8 cellular contexts compared by ENCODE assay signal in the genomic region with DNA sequence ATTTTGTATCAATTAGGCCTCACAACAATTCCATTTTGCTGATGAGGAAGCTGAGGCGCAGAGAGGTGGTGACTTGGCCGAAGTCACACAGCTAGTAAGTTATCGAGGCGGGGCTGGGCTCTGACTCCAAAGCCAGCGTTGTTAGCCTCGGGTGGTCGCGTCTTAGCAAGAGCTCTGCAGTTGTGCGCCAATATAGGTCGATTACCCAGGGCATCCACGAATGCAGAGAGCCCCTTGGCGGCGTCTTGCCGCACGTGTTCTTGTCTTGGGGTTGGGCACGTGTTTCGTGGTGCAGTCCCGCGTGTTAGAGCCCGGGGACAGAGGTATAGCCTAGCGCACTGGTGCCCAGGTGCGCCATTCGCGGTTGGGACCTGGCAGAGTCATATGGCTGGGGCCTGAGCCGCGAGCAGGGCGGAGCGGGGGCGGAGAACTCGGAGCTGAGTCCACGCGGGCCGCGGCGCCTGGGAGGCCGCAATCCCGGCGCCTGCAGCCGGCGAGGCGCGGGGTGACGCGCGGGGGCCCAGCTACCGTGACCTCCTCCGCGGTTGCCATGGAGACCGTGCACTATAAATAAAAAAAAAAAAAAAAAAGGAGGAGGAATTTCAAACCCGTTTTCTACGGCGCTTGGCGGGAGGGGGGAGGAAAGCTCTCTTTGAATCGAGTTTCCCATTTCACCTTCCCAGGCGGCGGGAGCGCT.
DNase-seq lines count a peak whose midpoint lies in the region; ATAC-seq and TF ChIP-seq lines count a peak whose summit lies in the region.

No MANE protein-coding gene starts in this region.

- H3K36me3 Mint-ChIP-seq in CD8-positive, alpha-beta T cell: no peaks in the 10 kb centered on the region

- H3K27ac Mint-ChIP-seq in CD8-positive, alpha-beta T cell: peak overlapping the region; percentile 89

- peak overlapping the region; percentile 85 for H3K4me2 ChIP-seq in SU-DHL-6 (ENCODE audit: low read depth, low read length, poor library complexity, severe bottlenecking)
- H3K4me2 ChIP-seq in hepatocyte: peak overlapping the region; percentile 100

- H3K9me3 Mint-ChIP-seq in CD8-positive, alpha-beta T cell: no peaks in the 10 kb centered on the region

- peaks cover 6% of the 10 kb centered on the region; the same call in 1 of the 2 replicates for H3F3A ChIP-seq in SU-DHL-6 (ENCODE audit: insufficient read depth)

- H3K27ac ChIP-seq in CD8-positive, alpha-beta T cell (ENCODE audit: low read depth, low read length): peak overlapping the region; percentile 66
- H3K27ac ChIP-seq in SU-DHL-6 (ENCODE audit: low read depth, low read length) (no peak overlapping the region), ascending aorta (peak overlapping the region; percentile 24 to 66), hepatocyte (peak overlapping the region; percentile 25)

- H2AFZ ChIP-seq in SU-DHL-6 (ENCODE audit: low read depth, low read length, severe bottlenecking): peak overlapping the region; percentile 77
- H2AFZ ChIP-seq in hepatocyte: peak overlapping the region; percentile 41

- H3K4me1 ChIP-seq in CD8-positive, alpha-beta T cell (ENCODE audit: insufficient read depth, low read length): peaks cover 28% of the 10 kb centered on the region
- H3K4me1 ChIP-seq in ascending aorta: peaks cover 8 to 27% of the 10 kb centered on the region in 2 donors
- peaks cover 42% of the 10 kb centered on the region for H3K4me1 ChIP-seq in hepatocyte (ENCODE audit: insufficient read depth)

- peak overlapping the region; percentile 64 for H3K4me3 ChIP-seq in CD8-positive, alpha-beta T cell (ENCODE audit: low read depth, low read length)
- H3K4me3 ChIP-seq in SU-DHL-6 (ENCODE audit: insufficient read depth, low read length, poor library complexity, severe bottlenecking) (peak overlapping the region; percentile 54), ascending aorta (peak overlapping the region; percentile 59 to 60), hepatocyte (peak overlapping the region; percentile 85)

- WGBS in hepatocyte (ENCODE audit: low lambda C conversion rate, missing lambda C conversion rate): 7% methylated on average over 53 of the region's 57 CpGs

- peak; percentile 70 for ATAC-seq in CD8-positive, alpha-beta T cell
- ATAC-seq in HG02938 (IDR thresholded peaks at IDR 0.05; ENCODE audit: unreplicated experiment) (peak; percentile 20), sciatic nerve (peak; percentile 41), HG02610 (IDR thresholded peaks at IDR 0.05; ENCODE audit: unreplicated experiment) (no peak), HG03045 (IDR thresholded peaks at IDR 0.05; ENCODE audit: unreplicated experiment) (no peak)

- no peaks in the 10 kb centered on the region for H3K36me3 ChIP-seq in CD8-positive, alpha-beta T cell (ENCODE audit: insufficient read depth, low read length)
- H3K36me3 ChIP-seq in SU-DHL-6 (ENCODE audit: low read length): no peaks in the 10 kb centered on the region
- H3K36me3 ChIP-seq in ascending aorta: no peaks in the 10 kb centered on the region
- no peaks in the 10 kb centered on the region for H3K36me3 ChIP-seq in hepatocyte (replicated peaks; ENCODE audit: insufficient read depth, low read depth)

- peak overlapping the region; percentile 58 for H3K9ac ChIP-seq in SU-DHL-6 (ENCODE audit: low read length)

- no peaks in the 10 kb centered on the region for H3K27me3 Mint-ChIP-seq in CD8-positive, alpha-beta T cell (ENCODE audit: low read depth)

- H4K20me1 ChIP-seq in SU-DHL-6 (ENCODE audit: low read depth, low read length) (no peaks in the 10 kb centered on the region), hepatocyte (ENCODE audit: insufficient read depth, poor library complexity, severe bottlenecking) (no peaks in the 10 kb centered on the region)

- POLR2A ChIA-PET in CD8-positive, alpha-beta T cell (lab: Charles Lee): interaction anchor here (0.6 to 1.9 kb wide), 14 partner anchors 9 to 307 kb away, joined by 3 to 16 read pairs (median 3); a partner anchor contains a TSS

- H3K27me3 ChIP-seq in CD8-positive, alpha-beta T cell (ENCODE audit: insufficient read depth, low read length): no peaks in the 10 kb centered on the region
- no peaks in the 10 kb centered on the region for H3K27me3 ChIP-seq in SU-DHL-6 (ENCODE audit: low read length)
- H3K27me3 ChIP-seq in ascending aorta: no peaks in the 10 kb centered on the region
- H3K27me3 ChIP-seq in hepatocyte: peaks cover 5% of the 10 kb centered on the region

- H3K4me1 Mint-ChIP-seq in CD8-positive, alpha-beta T cell (ENCODE audit: low read depth): peaks cover 46% of the 10 kb centered on the region

- H3K9me2 ChIP-seq in SU-DHL-6 (replicated peaks; ENCODE audit: insufficient read depth, low read length) (no peaks in the 10 kb centered on the region), hepatocyte (replicated peaks; ENCODE audit: insufficient read depth) (no peaks in the 10 kb centered on the region)

- H3K79me2 ChIP-seq in SU-DHL-6 (ENCODE audit: insufficient read depth, low read length): no peaks in the 10 kb centered on the region
- H3K79me2 ChIP-seq in hepatocyte: no peaks in the 10 kb centered on the region

- no peaks in the 10 kb centered on the region for H3K9me3 ChIP-seq in CD8-positive, alpha-beta T cell (ENCODE audit: low read length)
- H3K9me3 ChIP-seq in SU-DHL-6 (ENCODE audit: insufficient read depth, low read length) (no peaks in the 10 kb centered on the region), ascending aorta (no peaks in the 10 kb centered on the region), hepatocyte (ENCODE audit: low read depth) (no peaks in the 10 kb centered on the region)

- DNase-seq in CD8-positive, alpha-beta T cell: peak; percentile 32 to 82 (median 64)
- DNase-seq in ascending aorta (ENCODE audit: low spot score in 2 of 2) (peak in 1 of 2 donors; percentile 83), hepatocyte (ENCODE audit: low spot score) (peak; percentile 91), sciatic nerve (ENCODE audit: low spot score) (peak; percentile 73)

- CTCF ChIA-PET in CD8-positive, alpha-beta T cell (lab: Charles Lee): interaction anchor here (0.6 to 2.1 kb wide), 18 partner anchors 10 to 78 kb away, joined by 3 to 12 read pairs (median 3); no protein-coding TSS in a partner anchor

- peak overlapping the region; percentile 78 for H3K4me3 Mint-ChIP-seq in CD8-positive, alpha-beta T cell

- intact Hi-C loops in CD8-positive, alpha-beta T cell (cut with DNase I, micrococcal nuclease): loop anchor here (1.0 to 10.0 kb wide), 11 partner anchors 11 to 1956 kb away; a partner anchor contains a TSS
- intact Hi-C loops in ascending aorta (cut with DNase I): loop anchor here (2.0 to 5.0 kb wide), 2 partner anchors 57 to 74 kb away; no protein-coding TSS in a partner anchor
- intact Hi-C loops in sciatic nerve (cut with DNase I): no loop called here

- TF ChIP-seq CTCF in CD8-positive, alpha-beta T cell (IDR thresholded peaks at IDR 0.05): no peak
- TF ChIP-seq CTCF in SU-DHL-6 (IDR thresholded peaks at IDR 0.05; ENCODE audit: insufficient read depth, low read length, poor library complexity, severe bottlenecking) (no peak), ascending aorta (IDR thresholded peaks at IDR 0.05) (no peak), hepatocyte (IDR thresholded peaks at IDR 0.05; ENCODE audit: poor library complexity) (no peak)

Comparison
In these comparisons a context has a peak if more than half of its experiments do, and no peak if none do; other contexts are left out.
1. ATAC-seq: peak in CD8-positive, alpha-beta T cell (single experiment), HG02938 (single experiment) and sciatic nerve (single experiment); none in HG02610 (single experiment) and HG03045 (single experiment).
2. Peak in every context shown above with its lines, with median percentiles within 50 percentile points of each other: H3K4me3 ChIP-seq.